26 cellular contexts compared by ENCODE assay signal in genomic region chr1:67677925-67678324, GRCh38.
"Had no signal": no experiment of that assay in that cellular context is flagged by ENCODE, and none has a peak within 500 bp of the region (broad histone marks: within the 10 kb centered on the region; RNA-seq: fewer than 3 reads in every experiment).

No MANE protein-coding gene starts in this region.

- DNase-seq: activated CD4-positive, alpha-beta T cell treated with anti-CD3 and anti-CD28 coated beads for 4 hours; activated CD4-positive, alpha-beta T cell treated with anti-CD3 and anti-CD28 coated beads, Interleukin-2, amount 50 U/mL, for 4 hours; activated naive CD4-positive, alpha-beta T cell; activated T-cell treated with anti-CD3 and anti-CD28 coated beads for 4 hours; activated T-cell treated with anti-CD3 and anti-CD28 coated beads, Interleukin-2, amount 50 U/mL, for 72 hours; endodermal cell; foreskin melanocyte; left cardiac atrium; mammary epithelial cell; nephron progenitor cell; pancreas; stimulated activated CD4-positive, alpha-beta T cell treated with anti-CD3 and anti-CD28 coated beads, Interleukin-15, amount 100 ng/mL, for 24 hours; stimulated activated CD4-positive, alpha-beta T cell treated with anti-CD3 and anti-CD28 coated beads, Interleukin-2, amount 100 ng/mL, for 24 hours; stimulated activated naive B cell treated with anti-CD40 and anti-IgM and Interleukin-4, amounts not matched to agents 10 μg/mL and 1 μg/mL and 100 μg/mL, for 72 hours; stomach; thyroid gland; upper lobe of right lung had no signal

- H3K36me3 Mint-ChIP-seq: activated naive CD4-positive, alpha-beta T cell treated with anti-CD3 and anti-CD28 coated beads, Interleukin-2, amount 50 U/mL, for 72 hours; stimulated activated naive B cell treated with anti-CD40 and anti-IgM and Interleukin-4, amounts not matched to agents 10 μg/mL and 1 μg/mL and 100 μg/mL, for 72 hours had no signal

- H3K27me3 Mint-ChIP-seq: dendritic cell treated with granulocyte-macrophage colony-stimulating factor and Interleukin-4, amounts not matched to agents 40 ng/mL and 50 ng/mL, for 4 days; stimulated activated naive B cell treated with anti-CD40 and anti-IgM and Interleukin-4, amounts not matched to agents 10 μg/mL and 1 μg/mL and 100 μg/mL, for 72 hours had no signal

- FAIRE-seq: bronchial epithelial cell, keratinocyte, pancreas had no signal

- H3K9me3 ChIP-seq: pancreas, prostate gland, stomach, thyroid gland, upper lobe of right lung had no signal

- H3K4me3 ChIP-seq: hepatocyte, pancreas, prostate gland, stomach, thyroid gland, upper lobe of right lung had no signal

- H3K27me3 ChIP-seq: hepatocyte, pancreas, stomach, thyroid gland, upper lobe of right lung had no signal

- H2AFZ ChIP-seq: hepatocyte had no signal

- H3K4me2 ChIP-seq: hepatocyte had no signal

- H3K27ac ChIP-seq: hepatocyte, pancreas, prostate gland, stomach, thyroid gland, upper lobe of right lung had no signal

- H3K9me3 Mint-ChIP-seq: activated naive CD4-positive, alpha-beta T cell treated with anti-CD3 and anti-CD28 coated beads, Interleukin-2, amount 50 U/mL, for 72 hours; central memory CD8-positive, alpha-beta T cell; dendritic cell treated with granulocyte-macrophage colony-stimulating factor and Interleukin-4, amounts not matched to agents 40 ng/mL and 50 ng/mL, for 4 days; endodermal cell; nephron progenitor cell; stimulated activated naive B cell treated with anti-CD40 and anti-IgM and Interleukin-4, amounts not matched to agents 10 μg/mL and 1 μg/mL and 100 μg/mL, for 72 hours; T-helper 2 cell treated with Interferon-gamma antibody and Interleukin-4, amounts not matched to agents 5 μg/mL and 100 μg/mL, for 36 hours had no signal

- H3K36me3 ChIP-seq: pancreas, prostate gland, stomach, thyroid gland, upper lobe of right lung had no signal

- ATAC-seq: activated naive CD4-positive, alpha-beta T cell treated with anti-CD3 and anti-CD28 coated beads, Interleukin-2, amount 50 U/mL, for 72 hours; activated T-cell treated with anti-CD3 and anti-CD28 coated beads, Interleukin-2, amount 50 U/mL, for 72 hours; esophagus mucosa; left cardiac atrium; pancreas; stimulated activated naive B cell treated with anti-CD40 and anti-IgM and Interleukin-4, amounts not matched to agents 10 μg/mL and 1 μg/mL and 100 μg/mL, for 72 hours; upper lobe of right lung had no signal

- H3K79me2 ChIP-seq: hepatocyte had no signal

- H3K4me1 ChIP-seq: prostate gland had no signal

- H3K27ac Mint-ChIP-seq: activated naive CD4-positive, alpha-beta T cell treated with anti-CD3 and anti-CD28 coated beads, Interleukin-2, amount 50 U/mL, for 72 hours; activated T-cell treated with anti-CD3 and anti-CD28 coated beads, Interleukin-2, amount 50 U/mL, for 72 hours; dendritic cell treated with granulocyte-macrophage colony-stimulating factor and Interleukin-4, amounts not matched to agents 40 ng/mL and 50 ng/mL, for 4 days; endodermal cell; nephron progenitor cell; stimulated activated naive B cell treated with anti-CD40 and anti-IgM and Interleukin-4, amounts not matched to agents 10 μg/mL and 1 μg/mL and 100 μg/mL, for 72 hours; T-helper 2 cell treated with Interferon-gamma antibody and Interleukin-4, amounts not matched to agents 5 μg/mL and 100 μg/mL, for 36 hours had no signal

- H3K4me3 Mint-ChIP-seq: activated T-cell treated with anti-CD3 and anti-CD28 coated beads, Interleukin-2, amount 50 U/mL, for 72 hours; central memory CD8-positive, alpha-beta T cell; dendritic cell treated with granulocyte-macrophage colony-stimulating factor and Interleukin-4, amounts not matched to agents 40 ng/mL and 50 ng/mL, for 4 days; endodermal cell; nephron progenitor cell; stimulated activated naive B cell treated with anti-CD40 and anti-IgM and Interleukin-4, amounts not matched to agents 10 μg/mL and 1 μg/mL and 100 μg/mL, for 72 hours; T-helper 2 cell treated with Interferon-gamma antibody and Interleukin-4, amounts not matched to agents 5 μg/mL and 100 μg/mL, for 36 hours had no signal
